26 cellular contexts compared by ENCODE assay signal in genomic region chr17:54836723-54837462, GRCh38.
A peak's percentile ranks its signal among the peaks of the same experiment; 100 is the strongest.
DNase-seq lines count a peak whose midpoint lies in the region; ATAC-seq, FAIRE-seq and TF ChIP-seq lines count a peak whose summit lies in the region.
"Had no signal": no experiment of that assay in that cellular context is flagged by ENCODE, and none has a peak within 500 bp of the region (broad histone marks: within the 10 kb centered on the region; RNA-seq: fewer than 3 reads in every experiment).

No MANE protein-coding gene starts in this region.

- no peak overlapping the region for H4K8ac ChIP-seq in neuronal stem cell (ENCODE audit: low read depth, low read length)

- POLR2A ChIA-PET in HepG2 (lab: Yijun Ruan, JAX) = no interaction called here

- no peaks in the 10 kb centered on the region for H3K79me2 ChIP-seq in HepG2 (ENCODE audit: insufficient read depth, low read length)

- no peak overlapping the region for H3K4me3 ChIP-seq in HepG2 (replicated peaks in 1 of 3; ENCODE audit: insufficient read depth in 1 of 3, low read depth in 2 of 3, low read length in 3 of 3)
- H3K4me3 ChIP-seq in right lobe of liver = no peak overlapping the region
- H3K4me3 ChIP-seq in neuronal stem cell (ENCODE audit: low read length in 2 of 2) = peak overlapping the region in 1 of 2 donors; percentile 38
- H3K4me3 ChIP-seq: A549; BLaER1 treated with 17β-estradiol and CSF1 and Interleukin-3, amounts not matched to agents 10 nM and 100 nM; GM12878 had no signal

- H3K9me3 ChIP-seq in HepG2 (ENCODE audit: low read length) = no peaks in the 10 kb centered on the region
- no peaks in the 10 kb centered on the region for H3K9me3 ChIP-seq in right lobe of liver
- peaks cover 0 to 3% of the 10 kb centered on the region in 2 donors for H3K9me3 ChIP-seq in neuronal stem cell (replicated peaks in 1 of 2; ENCODE audit: control insufficient read depth in 2 of 2, insufficient read depth in 1 of 2, low read depth in 1 of 2, low read length in 2 of 2)
- H3K9me3 ChIP-seq: A549 had no signal

- H2BK15ac ChIP-seq in neuronal stem cell (ENCODE audit: low read length) = peak overlapping the region; percentile 75

- no peak overlapping the region for H2BK12ac ChIP-seq in neuronal stem cell (ENCODE audit: low read length)

- TF ChIP-seq POLR2A in HepG2 (IDR thresholded peaks at IDR 0.05; ENCODE audit: insufficient read depth in 1 of 2, low read depth in 2 of 2, low read length in 2 of 2) (no peak), right lobe of liver (IDR thresholded peaks at IDR 0.05) (no peak)

- H3K27me3 Mint-ChIP-seq in stimulated activated memory B cell treated with anti-CD40 and anti-IgM and Interleukin-4, amounts not matched to agents 10 μg/mL and 1 μg/mL and 100 μg/mL, for 72 hours = no peaks in the 10 kb centered on the region
- H3K27me3 Mint-ChIP-seq: B cell; CD4-positive, CD25-positive, alpha-beta regulatory T cell had no signal

- H2BK5ac ChIP-seq in neuronal stem cell (ENCODE audit: low read length) = no peak overlapping the region

- FAIRE-seq in HepG2 (lab: Jason Lieb, UNC) = no peak
- FAIRE-seq: A549, GM12878, GM12892, GM18507 had no signal

- BruUV-seq in HepG2 (replicated peaks; lab: Mats Ljungman, UMichigan) = no TSS peak

- ATAC-seq in HepG2 (no peak), right lobe of liver (no peak), GM19467 (IDR thresholded peaks at IDR 0.05; ENCODE audit: unreplicated experiment) (no peak)
- peak; percentile 55 for ATAC-seq in stimulated activated memory B cell treated with anti-CD40 and anti-IgM and Interleukin-4, amounts not matched to agents 10 μg/mL and 1 μg/mL and 100 μg/mL, for 72 hours
- ATAC-seq: A549, GM12878 had no signal

- H2AK5ac ChIP-seq in neuronal stem cell (ENCODE audit: low read depth, low read length) = no peak overlapping the region

- CTCF ChIA-PET in HepG2 (lab: Yijun Ruan, JAX; ENCODE audit: low intra/inter-chr PET ratio, low total read pairs) = no interaction called here

- no peak for DNase-seq in HepG2 (ENCODE audit: low spot score)
- no peak for DNase-seq in right lobe of liver
- no peak for DNase-seq in neuronal stem cell (ENCODE audit: low spot score)
- DNase-seq in CD1c-positive myeloid dendritic cell (ENCODE audit: extremely low spot score) = no peak
- DNase-seq: AML-193; CD4-positive, alpha-beta memory T cell; CD4-positive, CD25-positive, alpha-beta regulatory T cell; CD8-positive, alpha-beta memory T cell; COR-L47; DMS 273 treated with DMSO at 0.1 percent for 48 hours; DMS153; DMS53; DMS79; DND-41; EL; GDM1 had no signal

- H3K27me3 ChIP-seq in HepG2 (ENCODE audit: control insufficient read depth in 1 of 2, insufficient read depth in 2 of 2, low read length in 2 of 2) = no peaks in the 10 kb centered on the region
- no peaks in the 10 kb centered on the region for H3K27me3 ChIP-seq in right lobe of liver
- H3K27me3 ChIP-seq in neuronal stem cell (ENCODE audit: control insufficient read depth in 3 of 3, insufficient read depth in 3 of 3, low read depth in 1 of 3, low read length in 3 of 3) = no peaks in the 10 kb centered on the region
- H3K27me3 ChIP-seq: BLaER1 treated with 17β-estradiol and CSF1 and Interleukin-3, amounts not matched to agents 10 nM and 100 nM had no signal

- TF ChIP-seq CTCF in HepG2 (CRISPR knock-in tag; IDR thresholded peaks at IDR 0.05) (no peak), right lobe of liver (IDR thresholded peaks at IDR 0.05) (no peak)

- H3K27ac ChIP-seq in HepG2 (ENCODE audit: extremely low read length, insufficient read depth, low read length) = no peak overlapping the region
- H3K27ac ChIP-seq in right lobe of liver = no peak overlapping the region
- H3K27ac ChIP-seq in neuronal stem cell (replicated peaks; ENCODE audit: low read length) = no peak overlapping the region
- H3K27ac ChIP-seq: 22Rv1; A549; BLaER1 treated with 17β-estradiol and CSF1 and Interleukin-3, amounts not matched to agents 10 nM and 100 nM; C4-2B had no signal

- peak overlapping the region; percentile 65 for H3K14ac ChIP-seq in neuronal stem cell (ENCODE audit: low read length)

- no peaks in the 10 kb centered on the region for H3K79me1 ChIP-seq in neuronal stem cell (ENCODE audit: low read depth, low read length)

- peak overlapping the region; percentile 51 for H3K18ac ChIP-seq in neuronal stem cell (ENCODE audit: low read length)

- H3K23ac ChIP-seq in neuronal stem cell (ENCODE audit: low read depth, low read length, poor library complexity) = peak overlapping the region; percentile 75

- intact Hi-C loops in HepG2 (cut with micrococcal nuclease; ENCODE audit: unreplicated experiment) (no loop called here), right lobe of liver (cut with DNase I) (no loop called here)

- H2AFZ ChIP-seq in HepG2 (ENCODE audit: low read length) = no peak overlapping the region
- no peak overlapping the region for H2AFZ ChIP-seq in neuronal stem cell (ENCODE audit: low read length)

- WGBS in HepG2 (ENCODE audit: low lambda C conversion rate) = 29% methylated on average over 9 of the region's 11 CpGs
- WGBS in right lobe of liver (ENCODE audit: insufficient coverage, low coverage, low lambda C conversion rate, missing lambda C conversion rate) = 92% methylated on average over 2 of the region's 11 CpGs
- no CpG with 5 or more reads among the region's 11 CpGs for WGBS in neuronal stem cell (ENCODE audit: extremely low coverage in 2 of 2, insufficient read length in 2 of 2, insufficient replicate concordance in 1 of 2), 2 donors

- H3K4me3 Mint-ChIP-seq in stimulated activated memory B cell treated with anti-CD40 and anti-IgM and Interleukin-4, amounts not matched to agents 10 μg/mL and 1 μg/mL and 100 μg/mL, for 72 hours = no peak overlapping the region
- H3K4me3 Mint-ChIP-seq: B cell; CD4-positive, alpha-beta memory T cell; CD4-positive, CD25-positive, alpha-beta regulatory T cell; CD8-positive, alpha-beta memory T cell had no signal

- H2BK120ac ChIP-seq in neuronal stem cell (ENCODE audit: low read depth, low read length) = no peak overlapping the region

- no peaks in the 10 kb centered on the region for H3K4me1 Mint-ChIP-seq in stimulated activated memory B cell treated with anti-CD40 and anti-IgM and Interleukin-4, amounts not matched to agents 10 μg/mL and 1 μg/mL and 100 μg/mL, for 72 hours
- H3K4me1 Mint-ChIP-seq: B cell; CD4-positive, alpha-beta memory T cell; CD4-positive, CD25-positive, alpha-beta regulatory T cell; CD8-positive, alpha-beta memory T cell had no signal

- H3K4me1 ChIP-seq in HepG2 (ENCODE audit: insufficient read depth, low read length) = no peaks in the 10 kb centered on the region
- H3K4me1 ChIP-seq in right lobe of liver = peaks cover 0 to 35% (median 13%) of the 10 kb centered on the region in 4 donors
- no peaks in the 10 kb centered on the region for H3K4me1 ChIP-seq in neuronal stem cell (ENCODE audit: control insufficient read depth in 2 of 2, insufficient read depth in 1 of 2, low read depth in 1 of 2, low read length in 2 of 2)
- H3K4me1 ChIP-seq: A549; BLaER1 treated with 17β-estradiol and CSF1 and Interleukin-3, amounts not matched to agents 10 nM and 100 nM had no signal

- H4K20me1 ChIP-seq in HepG2 (ENCODE audit: insufficient read depth, low read length) = no peaks in the 10 kb centered on the region
- H4K20me1 ChIP-seq: BLaER1 treated with 17β-estradiol and CSF1 and Interleukin-3, amounts not matched to agents 10 nM and 100 nM had no signal

- no peaks in the 10 kb centered on the region for H3K36me3 Mint-ChIP-seq in stimulated activated memory B cell treated with anti-CD40 and anti-IgM and Interleukin-4, amounts not matched to agents 10 μg/mL and 1 μg/mL and 100 μg/mL, for 72 hours
- H3K36me3 Mint-ChIP-seq: CD4-positive, alpha-beta memory T cell; CD4-positive, CD25-positive, alpha-beta regulatory T cell; CD8-positive, alpha-beta memory T cell had no signal

- no peaks in the 10 kb centered on the region for H3K36me3 ChIP-seq in HepG2 (replicated peaks in 1 of 2; ENCODE audit: control insufficient read depth in 1 of 2, insufficient read depth in 2 of 2, low read length in 2 of 2)
- no peaks in the 10 kb centered on the region for H3K36me3 ChIP-seq in right lobe of liver
- no peaks in the 10 kb centered on the region for H3K36me3 ChIP-seq in neuronal stem cell (replicated peaks in 1 of 2; ENCODE audit: control insufficient read depth in 2 of 2, insufficient read depth in 2 of 2, low read length in 2 of 2)
- H3K36me3 ChIP-seq: BLaER1 treated with 17β-estradiol and CSF1 and Interleukin-3, amounts not matched to agents 10 nM and 100 nM had no signal

- H3K4ac ChIP-seq in neuronal stem cell (ENCODE audit: low read length) = no peak overlapping the region

- TF ChIP-seq EP300 in HepG2 (IDR thresholded peaks at IDR 0.05; ENCODE audit: low read depth in 2 of 2, low read length in 2 of 2) (no peak), HepG2 (CRISPR knock-in tag; IDR thresholded peaks at IDR 0.05; ENCODE audit: borderline replicate concordance) (no peak)

- H3K27ac Mint-ChIP-seq in stimulated activated memory B cell treated with anti-CD40 and anti-IgM and Interleukin-4, amounts not matched to agents 10 μg/mL and 1 μg/mL and 100 μg/mL, for 72 hours = no peak overlapping the region
- H3K27ac Mint-ChIP-seq: B cell; CD4-positive, alpha-beta memory T cell; CD4-positive, CD25-positive, alpha-beta regulatory T cell; CD8-positive, alpha-beta memory T cell had no signal

- in situ Hi-C loops in HepG2 (cut with HindIII; ENCODE audit: extremely low pct_ligation_motif_present, low pct_unique_long_range_greater_than_20kb) = no loop called here

- H3K9me3 Mint-ChIP-seq in stimulated activated memory B cell treated with anti-CD40 and anti-IgM and Interleukin-4, amounts not matched to agents 10 μg/mL and 1 μg/mL and 100 μg/mL, for 72 hours = no peaks in the 10 kb centered on the region

- H3K9ac ChIP-seq in HepG2 (ENCODE audit: insufficient read depth, low read depth, low read length) = no peak overlapping the region
- H3K9ac ChIP-seq in neuronal stem cell (ENCODE audit: low read depth, low read length, poor library complexity) = no peak overlapping the region
- H3K9ac ChIP-seq: BLaER1 treated with 17β-estradiol and CSF1 and Interleukin-3, amounts not matched to agents 10 nM and 100 nM had no signal

- no peak for TF ChIP-seq RAD21 in HepG2 (CRISPR knock-in tag; IDR thresholded peaks at IDR 0.05)

- H3K4me2 ChIP-seq in HepG2 (ENCODE audit: low read depth, low read length) = no peak overlapping the region
- H3K4me2 ChIP-seq in neuronal stem cell (ENCODE audit: insufficient read depth, low read length, poor library complexity, severe bottlenecking) = no peak overlapping the region
- H3K4me2 ChIP-seq: A549; BLaER1 treated with 17β-estradiol and CSF1 and Interleukin-3, amounts not matched to agents 10 nM and 100 nM had no signal

- H4K91ac ChIP-seq in neuronal stem cell (ENCODE audit: low read depth, low read length, poor library complexity) = no peak overlapping the region

TF ChIP-seq in HepG2, 621 proteins besides CTCF, POLR2A, EP300 and RAD21:
- TF ChIP-seq BCL6 (CRISPR knock-in tag; IDR thresholded peaks at IDR 0.05) = no peak
- TF ChIP-seq HES4 (CRISPR knock-in tag; IDR thresholded peaks at IDR 0.05; ENCODE audit: borderline replicate concordance) = 0 out of 2 replicates have a peak, but pooled peaks have one; percentile 37
